ENCODE assay signal across 20 cellular contexts in genomic region chr14:30600907-30601578, GRCh38. TPM values are rescaled to one million over a fixed set of nuclear protein-coding genes. Genes with fewer than 3 reads are reported as not detected.
DNase-seq lines count a peak whose midpoint lies in the region; ATAC-seq and TF ChIP-seq lines count a peak whose summit lies in the region.
"Had no signal": no experiment of that assay in that cellular context is flagged by ENCODE, and none has a peak within 500 bp of the region (broad histone marks: within the 10 kb centered on the region; RNA-seq: fewer than 3 reads in every experiment).

No MANE protein-coding gene starts in this region.

- DNase-seq in activated CD4-positive, alpha-beta T cell treated with anti-CD3 and anti-CD28 coated beads for 36 hours = no peak
- no peak for DNase-seq in activated CD4-positive, alpha-beta T cell treated with anti-CD3 and anti-CD28 coated beads for 4 hours
- DNase-seq in CD14-positive monocyte (ENCODE audit: low spot score) (no peak), IMR-90 (peak; percentile 15), myocyte (ENCODE audit: low read depth) (peak; percentile 58), heart right ventricle (no peak), lower leg skin (ENCODE audit: low spot score in 2 of 2) (no peak)
- DNase-seq: 8988T; CD8-positive, alpha-beta T cell; DND-41; NCI-H1417; NCI-H1930; NCI-H2171; NCI-H446; NCI-H69; OCI-M1; RPMI8226; SIG-M5 had no signal

- no peak overlapping the region for H3K9ac ChIP-seq in IMR-90 (ENCODE audit: low read depth, low read length)

- peak overlapping the region; percentile 4 for H3K27ac Mint-ChIP-seq in activated CD4-positive, alpha-beta T cell treated with anti-CD3 and anti-CD28 coated beads for 36 hours
- peak overlapping the region in 5 of 7 donors; percentile 41 to 78 (median 54) for H3K27ac Mint-ChIP-seq in CD14-positive monocyte
- H3K27ac Mint-ChIP-seq: CD8-positive, alpha-beta T cell had no signal

- POLR2A ChIA-PET in activated CD4-positive, alpha-beta T cell treated with anti-CD3 and anti-CD28 coated beads for 36 hours (lab: Charles Lee) = interaction anchor here (0.5 kb wide), 1 partner anchor 676 kb away, joined by 6 read pairs; no protein-coding TSS in a partner anchor
- POLR2A ChIA-PET in IMR-90 (lab: Charles Lee; ENCODE audit: unreplicated experiment) = interaction anchor here (0.5 kb wide), 1 partner anchor 315 kb away, joined by 3 read pairs; no protein-coding TSS in a partner anchor

- peaks cover 2% of the 10 kb centered on the region; the same call in 1 of the 2 replicates for H3K4me1 ChIP-seq in IMR-90 (ENCODE audit: control insufficient read depth, insufficient read depth, low read length)
- H3K4me1 ChIP-seq in heart right ventricle = no peaks in the 10 kb centered on the region
- H3K4me1 ChIP-seq: HAP-1 had no signal

- dilution Hi-C loops in IMR-90 (cut with HindIII; ENCODE audit: low sequenced_read_pairs, unreplicated experiment) = no loop called here

- H3K4me1 Mint-ChIP-seq in activated CD4-positive, alpha-beta T cell treated with anti-CD3 and anti-CD28 coated beads for 36 hours = no peaks in the 10 kb centered on the region
- peaks cover 8% of the 10 kb centered on the region for H3K4me1 Mint-ChIP-seq in CD14-positive monocyte

- H4K8ac ChIP-seq in IMR-90 (ENCODE audit: low read depth in 2 of 2, low read length in 2 of 2) = no peak overlapping the region

- WGBS in IMR-90 (ENCODE audit: extremely low coverage in 2 of 2, insufficient read length in 1 of 2), 2 experiments = no CpG with 5 or more reads among the region's 3 CpGs
- WGBS in heart right ventricle, 2 donors = 85 to 95% methylated on average over 3 of the region's 3 CpGs
- WGBS in lower leg skin, 2 donors = 90 to 96% methylated on average over 3 of the region's 3 CpGs

- H3K27me3 Mint-ChIP-seq in activated CD4-positive, alpha-beta T cell treated with anti-CD3 and anti-CD28 coated beads for 36 hours = no peaks in the 10 kb centered on the region
- H3K27me3 Mint-ChIP-seq in CD14-positive monocyte (ENCODE audit: low read depth in 3 of 3) = peaks cover 0 to 1% (median 0%) of the 10 kb centered on the region in 3 donors

- H3K4ac ChIP-seq in IMR-90 (ENCODE audit: low read depth, low read length) = no peak overlapping the region

- H2BK15ac ChIP-seq in IMR-90 (ENCODE audit: low read depth, low read length) = no peak overlapping the region

- H4K5ac ChIP-seq in IMR-90 (ENCODE audit: low read depth, low read length) = no peak overlapping the region

- intact Hi-C loops in activated CD4-positive, alpha-beta T cell treated with anti-CD3 and anti-CD28 coated beads for 36 hours (cut with DNase I, micrococcal nuclease) = no loop called here
- intact Hi-C loops in CD14-positive monocyte (cut with micrococcal nuclease) = no loop called here
- intact Hi-C loops in IMR-90 (cut with micrococcal nuclease) = no loop called here
- intact Hi-C loops in heart right ventricle (cut with DNase I) = no loop called here
- intact Hi-C loops in lower leg skin (cut with DNase I; ENCODE audit: low total_unique reads) = no loop called here

- H3K4me3 Mint-ChIP-seq in activated CD4-positive, alpha-beta T cell treated with anti-CD3 and anti-CD28 coated beads for 36 hours = no peak overlapping the region
- no peak overlapping the region for H3K4me3 Mint-ChIP-seq in CD14-positive monocyte
- H3K4me3 Mint-ChIP-seq: CD8-positive, alpha-beta T cell had no signal

- peak overlapping the region; percentile 51; the same call in 1 of the 2 replicates for H3K23ac ChIP-seq in IMR-90 (ENCODE audit: low read depth, low read length)

- peaks cover 3% of the 10 kb centered on the region; the same call in 1 of the 2 replicates for H3K9me1 ChIP-seq in IMR-90 (ENCODE audit: insufficient read depth, low read length)

- no peak overlapping the region for H2AK9ac ChIP-seq in IMR-90 (replicated peaks; ENCODE audit: low read depth, low read length, poor library complexity)

- H3K79me1 ChIP-seq in IMR-90 (ENCODE audit: low read depth in 1 of 2, low read length in 2 of 2) = peaks cover 22% of the 10 kb centered on the region in 2 experiments

- CTCF ChIA-PET in activated CD4-positive, alpha-beta T cell treated with anti-CD3 and anti-CD28 coated beads for 36 hours (lab: Charles Lee) = no interaction called here
- CTCF ChIA-PET in IMR-90 (lab: Yijun Ruan, JAX) = interaction anchor here (0.5 to 0.9 kb wide), 2 partner anchors 12 to 20 kb away, joined by 5 read pairs; no protein-coding TSS in a partner anchor

- no peak overlapping the region for H2BK20ac ChIP-seq in IMR-90 (ENCODE audit: low read depth, low read length)

- no peak overlapping the region; the same call in 1 of the 2 replicates for H3K56ac ChIP-seq in IMR-90 (ENCODE audit: extremely low read depth, insufficient read depth, low read length)

- TF ChIP-seq CTCF in CD14-positive monocyte (IDR thresholded peaks at IDR 0.05) (no peak), IMR-90 (conservative IDR thresholded peaks at IDR 0.05; ENCODE audit: low read depth, low read length) (no peak), heart right ventricle (IDR thresholded peaks at IDR 0.05) (no peak), lower leg skin (IDR thresholded peaks at IDR 0.05) (no peak)

- peaks cover 30% of the 10 kb centered on the region for H3K36me3 ChIP-seq in IMR-90 (ENCODE audit: control insufficient read depth, insufficient read depth, low read length)
- H3K36me3 ChIP-seq in heart right ventricle = peaks cover 0 to 91% (median 30%) of the 10 kb centered on the region in 9 donors

- no TSS peak for BruUV-seq in IMR-90 (replicated peaks; lab: Mats Ljungman, UMichigan)

- no peaks in the 10 kb centered on the region for H4K20me1 ChIP-seq in IMR-90 (ENCODE audit: insufficient read depth, low read length)

- H3K27me3 ChIP-seq in IMR-90 (ENCODE audit: control insufficient read depth, insufficient read depth, low read length) = no peaks in the 10 kb centered on the region
- H3K27me3 ChIP-seq in heart right ventricle = no peaks in the 10 kb centered on the region

- H2BK120ac ChIP-seq in IMR-90 (ENCODE audit: low read depth, low read length) = no peak overlapping the region

- no peak overlapping the region for H2AK5ac ChIP-seq in IMR-90 (ENCODE audit: low read depth, low read length)

- peak overlapping the region; percentile 39 for H2BK5ac ChIP-seq in IMR-90 (ENCODE audit: low read depth, low read length, poor library complexity, severe bottlenecking)

- no peaks in the 10 kb centered on the region for H3K9me3 ChIP-seq in IMR-90 (ENCODE audit: control insufficient read depth, insufficient read depth, low read length)
- no peaks in the 10 kb centered on the region for H3K9me3 ChIP-seq in heart right ventricle
- H3K9me3 ChIP-seq: HAP-1 had no signal

- in situ Hi-C loops in IMR-90 (cut with MboI; ENCODE audit: low sequenced_read_pairs) = loop anchor here (10.0 kb wide), 1 partner anchor 226 kb away; no protein-coding TSS in a partner anchor

- H3K18ac ChIP-seq in IMR-90 (ENCODE audit: low read depth, low read length) = no peak overlapping the region

- H3K27ac ChIP-seq in IMR-90 (ENCODE audit: insufficient read depth, low read length) (no peak overlapping the region; the same call in 1 of the 2 replicates), heart right ventricle (no peak overlapping the region)

- H3K4me3 ChIP-seq in IMR-90 (ENCODE audit: insufficient read depth, low read depth, low read length) (no peak overlapping the region), heart right ventricle (no peak overlapping the region), lower leg skin (ENCODE audit: low read depth, poor library complexity, severe bottlenecking) (no peak overlapping the region)
- H3K4me3 ChIP-seq: HAP-1 had no signal

- H3K4me2 ChIP-seq in IMR-90 (ENCODE audit: low read depth, low read length) = no peak overlapping the region

- TF ChIP-seq RAD21 in IMR-90 (IDR thresholded peaks at IDR 0.05; ENCODE audit: low read length) = no peak

- H4K91ac ChIP-seq in IMR-90 (ENCODE audit: insufficient read depth, low read depth, low read length) = no peak overlapping the region

- no peak overlapping the region for H2AFZ ChIP-seq in IMR-90 (replicated peaks; ENCODE audit: low read length, poor library complexity)

- no peak overlapping the region for H3K14ac ChIP-seq in IMR-90 (replicated peaks; ENCODE audit: low read depth, low read length)

- peaks cover 33% of the 10 kb centered on the region for H3K36me3 Mint-ChIP-seq in activated CD4-positive, alpha-beta T cell treated with anti-CD3 and anti-CD28 coated beads for 36 hours (ENCODE audit: low read depth)
- peaks cover 51 to 58% of the 10 kb centered on the region in 2 donors for H3K36me3 Mint-ChIP-seq in CD14-positive monocyte

- H3K9me3 Mint-ChIP-seq in activated CD4-positive, alpha-beta T cell treated with anti-CD3 and anti-CD28 coated beads for 36 hours (ENCODE audit: low read depth) = no peaks in the 10 kb centered on the region
- H3K9me3 Mint-ChIP-seq in CD14-positive monocyte = no peaks in the 10 kb centered on the region
- H3K9me3 Mint-ChIP-seq: CD8-positive, alpha-beta T cell had no signal

- TF ChIP-seq POLR2A in IMR-90 (IDR thresholded peaks at IDR 0.05; ENCODE audit: low read depth, low read length) = no peak
- no peak for TF ChIP-seq POLR2A in lower leg skin (IDR thresholded peaks at IDR 0.05)

- ATAC-seq in activated CD4-positive, alpha-beta T cell treated with anti-CD3 and anti-CD28 coated beads for 36 hours = peak; percentile 42
- ATAC-seq in IMR-90 (ENCODE audit: low read depth) = peak; percentile 60
- no peak for ATAC-seq in heart right ventricle
- no peak for ATAC-seq in HG02763 (IDR thresholded peaks at IDR 0.05; ENCODE audit: unreplicated experiment)
- ATAC-seq: CD8-positive, alpha-beta T cell had no signal

RNA-seq across cellular contexts. Expression of gene SCFD1, which starts 21.1 kb away (rescaled TPM):
- total RNA-seq in activated CD4-positive, alpha-beta T cell treated with anti-CD3 and anti-CD28 coated beads for 36 hours = 10 to 100 TPM; 47.5 to 55.3 TPM
- polyA plus RNA-seq in CD14-positive monocyte (10 to 100 TPM; 44.9 to 64.1 TPM), IMR-90 (2012; rRNA removed) (43.2 and 51.4 TPM in 2 replicates), heart right ventricle (10 to 100 TPM; 40.2 to 98.6 TPM)
- total RNA-seq in IMR-90 (2012; rRNA removed) (74.0 and 143 TPM in 2 replicates), myocyte (67.3 and 75.3 TPM in 2 replicates), heart right ventricle (10 to 100 TPM; 40.1 to 59.9 (median 47.1) TPM), lower leg skin (10 to 100 TPM; 33.6 to 40.8 (median 37.1) TPM)
- 6.2 and 8.8 TPM in 2 replicates for polyA plus RNA-seq in IMR-90 (2012; cell fraction: cytosol; rRNA removed)
- 6.4 and 72.5 TPM in 2 replicates for polyA plus RNA-seq in IMR-90 (2012; cell fraction: nucleus; rRNA removed; ENCODE audit: low replicate concordance)
- 36.9 TPM for polyA plus RNA-seq in myocyte (2012)

RNA-seq across cellular contexts. Expression of gene G2E3, which starts 42.1 kb away (rescaled TPM):
- 10 to 100 TPM; 16.9 to 29.6 TPM for total RNA-seq in activated CD4-positive, alpha-beta T cell treated with anti-CD3 and anti-CD28 coated beads for 36 hours
- 10 to 100 TPM in 1 of 2 donors, 1 to 10 TPM in 1; 5.6 to 12.1 TPM for polyA plus RNA-seq in CD14-positive monocyte
- 19.4 and 41.1 TPM in 2 replicates for total RNA-seq in IMR-90 (2012; rRNA removed)
- polyA plus RNA-seq in IMR-90 (2012; rRNA removed) = 6.9 and 9.6 TPM in 2 replicates
- 0.59 and 1.5 TPM in 2 replicates for polyA plus RNA-seq in IMR-90 (2012; cell fraction: cytosol; rRNA removed)
- polyA plus RNA-seq in IMR-90 (2012; cell fraction: nucleus; rRNA removed; ENCODE audit: low replicate concordance) = 1.9 and 16.3 TPM in 2 replicates
- 12.3 and 13.2 TPM in 2 replicates for total RNA-seq in myocyte
- 3.4 TPM for polyA plus RNA-seq in myocyte (2012)
- 10 to 100 TPM in 3 of 10 donors, 1 to 10 TPM in 7; 7.4 to 11.0 (median 8.9) TPM for total RNA-seq in heart right ventricle
- polyA plus RNA-seq in heart right ventricle = 1 to 10 TPM; 2.6 to 4.5 TPM
- total RNA-seq in lower leg skin = 10 to 100 TPM in 2 of 4 donors, 1 to 10 TPM in 2; 8.0 to 13.0 (median 10.6) TPM

Comparison
In these comparisons a context has a peak if more than half of its experiments do, and no peak if none do; other contexts are left out.
1. ATAC-seq: peak in activated CD4-positive, alpha-beta T cell treated with anti-CD3 and anti-CD28 coated beads for 36 hours (single experiment) and IMR-90 (single experiment); none in heart right ventricle (0 of 8) and HG02763 (single experiment).
2. DNase-seq: peak in IMR-90 (single experiment) and myocyte (single experiment); none in activated CD4-positive, alpha-beta T cell treated with anti-CD3 and anti-CD28 coated beads for 36 hours (single experiment), activated CD4-positive, alpha-beta T cell treated with anti-CD3 and anti-CD28 coated beads for 4 hours (0 of 2), CD14-positive monocyte (single experiment), heart right ventricle (0 of 2) and lower leg skin (0 of 2).